ENCODE assay signal across 19 cellular contexts in the genomic region with DNA sequence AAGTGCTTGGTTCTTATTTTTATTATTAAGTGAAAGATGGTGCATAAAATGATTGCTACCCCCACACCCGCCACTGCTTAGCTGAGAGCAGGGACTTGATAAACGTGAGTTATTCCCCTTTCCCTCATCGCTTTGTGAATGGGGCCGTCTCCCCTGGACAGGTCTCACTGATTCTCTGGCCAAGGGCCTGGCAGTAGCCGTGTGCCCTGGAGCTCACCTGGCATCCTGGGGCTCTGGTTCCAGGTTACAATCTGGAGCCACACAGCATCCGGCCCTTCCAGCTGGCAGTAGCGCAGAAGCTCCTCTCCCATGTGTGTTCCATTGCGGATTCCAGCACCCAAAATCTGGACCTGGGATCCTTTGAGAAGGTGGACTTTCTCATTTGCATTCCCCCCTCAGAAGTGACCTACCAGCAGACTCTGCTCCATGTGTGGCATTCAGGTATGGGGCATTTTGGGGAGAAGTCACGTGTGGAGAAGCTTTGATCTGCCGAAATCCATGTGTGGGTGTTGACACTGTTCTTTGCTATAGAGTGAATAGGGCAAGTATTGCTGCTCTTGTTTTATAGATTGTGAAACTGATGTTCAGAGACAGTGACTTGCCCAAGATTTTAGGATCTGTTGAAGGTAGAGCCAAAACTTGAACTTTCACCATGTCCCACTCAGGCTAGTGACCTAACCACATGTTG.
"Had no signal": no experiment of that assay in that cellular context is flagged by ENCODE, and none has a peak within 500 bp of the region (broad histone marks: within the 10 kb centered on the region; RNA-seq: fewer than 3 reads in every experiment).

No MANE protein-coding gene starts in this region.

- H3K27me3 ChIP-seq: brain microvascular endothelial cell, heart right ventricle, pancreas, testis, vagina had no signal

- H3K4me1 ChIP-seq: pancreas, testis, vagina had no signal

- H3K9me3 Mint-ChIP-seq: activated naive CD4-positive, alpha-beta T cell treated with anti-CD3 and anti-CD28 coated beads, Interleukin-2, amount 50 U/mL, for 24 hours; central memory CD8-positive, alpha-beta T cell; memory B cell; nephron; stimulated activated memory B cell treated with anti-CD40 and anti-IgM and Interleukin-4, amounts not matched to agents 10 μg/mL and 1 μg/mL and 100 μg/mL, for 72 hours had no signal

- H3K27ac Mint-ChIP-seq: activated naive CD4-positive, alpha-beta T cell treated with anti-CD3 and anti-CD28 coated beads, Interleukin-2, amount 50 U/mL, for 24 hours; memory B cell; nephron; stimulated activated memory B cell treated with anti-CD40 and anti-IgM and Interleukin-4, amounts not matched to agents 10 μg/mL and 1 μg/mL and 100 μg/mL, for 72 hours had no signal

- ATAC-seq: left colon, pancreas had no signal

- H3K4me3 Mint-ChIP-seq: activated naive CD4-positive, alpha-beta T cell treated with anti-CD3 and anti-CD28 coated beads, Interleukin-2, amount 50 U/mL, for 24 hours; central memory CD8-positive, alpha-beta T cell; memory B cell; nephron; stimulated activated memory B cell treated with anti-CD40 and anti-IgM and Interleukin-4, amounts not matched to agents 10 μg/mL and 1 μg/mL and 100 μg/mL, for 72 hours had no signal

- DNase-seq: activated gamma-delta T cell treated with Interleukin-2 at 50 U/mL for 16 hours; activated T-cell treated with anti-CD3 and anti-CD28 coated beads, Interleukin-2, amount 50 U/mL, for 1 hour; brain microvascular endothelial cell; heart right ventricle; islet precursor cell; left colon; pancreas; stimulated activated CD4-positive, alpha-beta T cell treated with anti-CD3 and anti-CD28 coated beads, Interleukin-2, amount 100 ng/mL, for 24 hours; testis; trophoblast cell had no signal

- H3K27me3 Mint-ChIP-seq: activated naive CD4-positive, alpha-beta T cell treated with anti-CD3 and anti-CD28 coated beads, Interleukin-2, amount 50 U/mL, for 24 hours; central memory CD8-positive, alpha-beta T cell had no signal

- H3K36me3 Mint-ChIP-seq: activated naive CD4-positive, alpha-beta T cell treated with anti-CD3 and anti-CD28 coated beads, Interleukin-2, amount 50 U/mL, for 24 hours; memory B cell; stimulated activated memory B cell treated with anti-CD40 and anti-IgM and Interleukin-4, amounts not matched to agents 10 μg/mL and 1 μg/mL and 100 μg/mL, for 72 hours had no signal

- H3K27ac ChIP-seq: brain microvascular endothelial cell, coronary artery, epithelial cell of prostate, heart right ventricle, pancreas, skin epidermis, testis, vagina had no signal

- FAIRE-seq: pancreas had no signal

- H3K4me3 ChIP-seq: coronary artery, heart right ventricle, pancreas, skin epidermis, testis, vagina had no signal

- H3K9me3 ChIP-seq: heart right ventricle, pancreas, testis, vagina had no signal

- H3K4me1 Mint-ChIP-seq: activated naive CD4-positive, alpha-beta T cell treated with anti-CD3 and anti-CD28 coated beads, Interleukin-2, amount 50 U/mL, for 24 hours; central memory CD8-positive, alpha-beta T cell; memory B cell; stimulated activated memory B cell treated with anti-CD40 and anti-IgM and Interleukin-4, amounts not matched to agents 10 μg/mL and 1 μg/mL and 100 μg/mL, for 72 hours had no signal

- H3K36me3 ChIP-seq: brain microvascular endothelial cell, pancreas had no signal
